14 cellular contexts compared by ENCODE assay signal in the genomic region with DNA sequence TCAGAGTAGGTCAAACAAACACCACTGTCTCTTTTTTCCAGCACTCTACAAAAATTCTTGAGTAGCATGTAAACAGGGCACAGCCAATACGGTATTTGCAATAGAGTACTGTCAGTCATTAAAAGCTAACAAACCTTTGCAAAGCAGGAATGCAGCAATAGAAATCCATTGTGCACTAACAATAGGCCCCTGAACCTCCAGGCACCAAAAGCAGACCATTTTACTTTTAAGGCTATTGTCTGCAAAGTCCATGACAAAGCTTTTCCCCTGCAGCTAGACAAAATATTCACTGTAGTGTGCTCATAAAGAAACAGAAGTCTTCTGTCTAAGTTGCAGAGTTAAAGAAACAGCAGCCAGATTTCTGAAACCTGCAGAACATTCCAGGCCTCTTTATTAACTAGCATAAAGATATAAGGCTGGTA.
A peak's percentile ranks its signal among the peaks of the same experiment; 100 is the strongest.
DNase-seq lines count a peak whose midpoint lies in the region; FAIRE-seq and TF ChIP-seq lines count a peak whose summit lies in the region.
"Had no signal": no experiment of that assay in that cellular context is flagged by ENCODE, and none has a peak within 500 bp of the region (broad histone marks: within the 10 kb centered on the region; RNA-seq: fewer than 3 reads in every experiment).

No MANE protein-coding gene starts in this region.

- DNase-seq in NCI-H1417 (lab: John Stamatoyannopoulos, UW) (peak in 2 of 3 experiments; percentile 27 to 80), NCI-H1417 treated with DMSO at 0.1 percent for 48 hours (lab: John Stamatoyannopoulos, UW) (no peak), NCI-H748 (lab: John Stamatoyannopoulos, UW; ENCODE audit: unreplicated experiment) (peak; percentile 70), retinal pigment epithelial cell (ENCODE audit: low read depth) (peak; percentile 43), urothelium cell line (ENCODE audit: low spot score) (no peak), posterior cingulate gyrus (no peak)
- no peak for DNase-seq in activated T-cell treated with anti-CD3 and anti-CD28 coated beads, Interleukin-2, amount 50 U/mL, for 48 hours
- DNase-seq: activated naive CD4-positive, alpha-beta T cell treated with anti-CD3 and anti-CD28 coated beads, Interleukin-2, amount 10 ng/mL, durations not matched to agents 7 days and 5 days; heart right ventricle; occipital lobe; substantia nigra had no signal

- no peak for TF ChIP-seq CTCF in retinal pigment epithelial cell (conservative IDR thresholded peaks at IDR 0.05; ENCODE audit: low read depth, low read length)

- FAIRE-seq in urothelium cell line (lab: Jason Lieb, UNC) = no peak
- FAIRE-seq: A549 had no signal

- no peaks in the 10 kb centered on the region for H3K36me3 ChIP-seq in iPS-18a (ENCODE audit: control insufficient read depth, low read depth, low read length)
- H3K36me3 ChIP-seq: heart right ventricle had no signal

- intact Hi-C loops in posterior cingulate gyrus (cut with DNase I) = no loop called here

- peaks cover 64% of the 10 kb centered on the region for H3K4me1 ChIP-seq in iPS-18a (ENCODE audit: control insufficient read depth, low read depth, low read length)
- H3K4me1 ChIP-seq: A549, heart right ventricle had no signal

- no peaks in the 10 kb centered on the region for H3K9me3 ChIP-seq in iPS-18a (ENCODE audit: control insufficient read depth, low read depth, low read length)
- H3K9me3 ChIP-seq: A549, heart right ventricle had no signal

- H3K27ac ChIP-seq in iPS-18a (ENCODE audit: low read length) = peak overlapping the region; percentile 80
- H3K27ac ChIP-seq: A549, heart right ventricle, SK-N-MC had no signal

- no peak overlapping the region for H3K9ac ChIP-seq in iPS-18a (ENCODE audit: low read length)

- H3K4me3 ChIP-seq in iPS-18a (ENCODE audit: low read length) (peak overlapping the region; percentile 39), retinal pigment epithelial cell (ENCODE audit: low read length) (no peak overlapping the region)
- H3K4me3 ChIP-seq: A549, heart right ventricle, SK-N-MC had no signal

- no peaks in the 10 kb centered on the region for H3K27me3 ChIP-seq in iPS-18a (ENCODE audit: control insufficient read depth, insufficient read depth, low read length)
- H3K27me3 ChIP-seq: heart right ventricle had no signal

Comparison
In these comparisons a context has a peak if more than half of its experiments do, and no peak if none do; other contexts are left out.
1. DNase-seq: peak in NCI-H1417 (2 of 3), NCI-H748 (single experiment) and retinal pigment epithelial cell (single experiment); none in NCI-H1417 treated with DMSO at 0.1 percent for 48 hours (single experiment), urothelium cell line (single experiment), posterior cingulate gyrus (0 of 10) and activated T-cell treated with anti-CD3 and anti-CD28 coated beads, Interleukin-2, amount 50 U/mL, for 48 hours (0 of 2).